ENCODE assay signal across 1 cellular context in genomic region chr2:237298323-237299118, GRCh38.
TF ChIP-seq lines count a peak whose summit lies in the region.

No MANE protein-coding gene starts in this region.

TF ChIP-seq in HEK293, 187 proteins besides CTCF, POLR2A, EP300 and RAD21 (continued from another document and continues in another):
- TF ChIP-seq ZNF600 (tag by site-specific recombination; IDR thresholded peaks at IDR 0.05) (0 out of 2 replicates have a peak, but pooled peaks have one; percentile 54), KLF1 (tag by site-specific recombination; IDR thresholded peaks at IDR 0.05) (peak; percentile 31; the same call in 1 of the 2 replicates), ZSCAN18 (tag by site-specific recombination; IDR thresholded peaks at IDR 0.05) (no peak), ZNF571 (tag by site-specific recombination; IDR thresholded peaks at IDR 0.05) (no peak), ZBTB7A (tag by site-specific recombination; IDR thresholded peaks at IDR 0.05; ENCODE audit: low read depth) (no peak), ZBTB26 (tag by site-specific recombination; optimal IDR thresholded peaks at IDR 0.05) (no peak), HOXA7 (CRISPR knock-in tag; IDR thresholded peaks at IDR 0.05; ENCODE audit: borderline replicate concordance) (no peak), ZNF169 (tag by site-specific recombination; IDR thresholded peaks at IDR 0.05) (no peak), ZNF629 (tag by site-specific recombination; IDR thresholded peaks at IDR 0.05) (peak; percentile 75), ZEB2 (tag by site-specific recombination; IDR thresholded peaks at IDR 0.05) (0 out of 2 replicates have a peak, but pooled peaks have one; percentile 23), ZNF292 (tag by site-specific recombination; IDR thresholded peaks at IDR 0.05; ENCODE audit: borderline replicate concordance, low read depth) (no peak), ZNF132 (tag by site-specific recombination; IDR thresholded peaks at IDR 0.05; ENCODE audit: borderline replicate concordance) (no peak), ZFHX2 (tag by site-specific recombination; conservative IDR thresholded peaks at IDR 0.05) (no peak), ZSCAN30 (tag by site-specific recombination; IDR thresholded peaks at IDR 0.05) (no peak), ZNF777 (tag by site-specific recombination; IDR thresholded peaks at IDR 0.05; ENCODE audit: borderline replicate concordance) (no peak), RBAK (tag by site-specific recombination; IDR thresholded peaks at IDR 0.05) (no peak), ZNF768 (tag by site-specific recombination; IDR thresholded peaks at IDR 0.05) (no peak), YY2 (tag by site-specific recombination; IDR thresholded peaks at IDR 0.05) (no peak), ZNF549 (tag by site-specific recombination; IDR thresholded peaks at IDR 0.05) (no peak), ZNF311 (tag by site-specific recombination; IDR thresholded peaks at IDR 0.05; ENCODE audit: borderline replicate concordance) (no peak), ZNF792 (tag by site-specific recombination; IDR thresholded peaks at IDR 0.05) (no peak), PRDM1 (tag by site-specific recombination; IDR thresholded peaks at IDR 0.05) (no peak), ZNF184 (tag by site-specific recombination; IDR thresholded peaks at IDR 0.05) (0 out of 2 replicates have a peak, but pooled peaks have one; percentile 25), ZNF37A (tag by site-specific recombination; IDR thresholded peaks at IDR 0.05) (no peak), OVOL3 (tag by site-specific recombination; IDR thresholded peaks at IDR 0.05) (no peak), ZNF266 (tag by site-specific recombination; IDR thresholded peaks at IDR 0.05; ENCODE audit: low read depth) (no peak), REST (tag by site-specific recombination; IDR thresholded peaks at IDR 0.05) (no peak), ZNF239 (tag by site-specific recombination; IDR thresholded peaks at IDR 0.05) (no peak), ZNF248 (tag by site-specific recombination; IDR thresholded peaks at IDR 0.05) (no peak), BCL11B (tag by site-specific recombination; IDR thresholded peaks at IDR 0.05; ENCODE audit: low read depth) (no peak), ZNF692 (tag by site-specific recombination; IDR thresholded peaks at IDR 0.05) (no peak), ZNF398 (tag by site-specific recombination; IDR thresholded peaks at IDR 0.05) (0 out of 2 replicates have a peak, but pooled peaks have one; percentile 17), ZNF610 (tag by site-specific recombination; IDR thresholded peaks at IDR 0.05; ENCODE audit: borderline replicate concordance) (no peak), TCF7L2 (IDR thresholded peaks at IDR 0.05; ENCODE audit: borderline replicate concordance, low read depth, low read length) (0 out of 2 replicates have a peak, but pooled peaks have one; percentile 5), ZNF707 (tag by site-specific recombination; IDR thresholded peaks at IDR 0.05) (no peak), ZSCAN4 (tag by site-specific recombination; IDR thresholded peaks at IDR 0.05) (no peak), ZNF26 (tag by site-specific recombination; IDR thresholded peaks at IDR 0.05) (no peak), ZSCAN16 (tag by site-specific recombination; IDR thresholded peaks at IDR 0.05) (no peak), ZNF747 (tag by site-specific recombination; IDR thresholded peaks at IDR 0.05) (no peak), ZNF211 (tag by site-specific recombination; IDR thresholded peaks at IDR 0.05; ENCODE audit: low read depth) (no peak), ZNF133 (tag by site-specific recombination; IDR thresholded peaks at IDR 0.05) (no peak), ZNF19 (tag by site-specific recombination; IDR thresholded peaks at IDR 0.05; ENCODE audit: low read depth) (no peak), ZNF645 (tag by site-specific recombination; IDR thresholded peaks at IDR 0.05) (no peak), ZNF555 (tag by site-specific recombination; conservative IDR thresholded peaks at IDR 0.05) (no peak), SP2 (tag by site-specific recombination; IDR thresholded peaks at IDR 0.05) (no peak), ZNF776 (tag by site-specific recombination; IDR thresholded peaks at IDR 0.05; ENCODE audit: borderline replicate concordance) (no peak), ZNF510 (tag by site-specific recombination; IDR thresholded peaks at IDR 0.05; ENCODE audit: insufficient replicate concordance) (no peak), ZSCAN5A (tag by site-specific recombination; IDR thresholded peaks at IDR 0.05) (no peak), ZNF350 (tag by site-specific recombination; IDR thresholded peaks at IDR 0.05) (no peak), ZNF548 (tag by site-specific recombination; IDR thresholded peaks at IDR 0.05) (no peak), ZNF223 (tag by site-specific recombination; IDR thresholded peaks at IDR 0.05) (no peak), ZNF146 (tag by site-specific recombination; IDR thresholded peaks at IDR 0.05) (no peak), ZBTB20 (tag by site-specific recombination; IDR thresholded peaks at IDR 0.05) (no peak), ZNF501 (tag by site-specific recombination; IDR thresholded peaks at IDR 0.05) (no peak), ZNF114 (tag by site-specific recombination; IDR thresholded peaks at IDR 0.05) (no peak), ZBTB48 (tag by site-specific recombination; IDR thresholded peaks at IDR 0.05) (no peak), SCRT2 (tag by site-specific recombination; IDR thresholded peaks at IDR 0.05) (no peak), SP7 (tag by site-specific recombination; IDR thresholded peaks at IDR 0.05) (peak; percentile 63; the same call in 1 of the 2 replicates), KLF16 (tag by site-specific recombination; IDR thresholded peaks at IDR 0.05) (no peak), EGR2 (tag by site-specific recombination; IDR thresholded peaks at IDR 0.05; ENCODE audit: low read depth) (no peak), ZNF10 (tag by site-specific recombination; IDR thresholded peaks at IDR 0.05) (no peak)
